In genomic region chr1:61125263-61125662, GRCh38 we compare ENCODE assay signal across 1 cellular context.
TF ChIP-seq lines count a peak whose summit lies in the region.

No MANE protein-coding gene starts in this region.

TF ChIP-seq in GM23338, 12 proteins besides CTCF, POLR2A, EP300 and RAD21 (continued from another document):
- TF ChIP-seq, protein P1, sequence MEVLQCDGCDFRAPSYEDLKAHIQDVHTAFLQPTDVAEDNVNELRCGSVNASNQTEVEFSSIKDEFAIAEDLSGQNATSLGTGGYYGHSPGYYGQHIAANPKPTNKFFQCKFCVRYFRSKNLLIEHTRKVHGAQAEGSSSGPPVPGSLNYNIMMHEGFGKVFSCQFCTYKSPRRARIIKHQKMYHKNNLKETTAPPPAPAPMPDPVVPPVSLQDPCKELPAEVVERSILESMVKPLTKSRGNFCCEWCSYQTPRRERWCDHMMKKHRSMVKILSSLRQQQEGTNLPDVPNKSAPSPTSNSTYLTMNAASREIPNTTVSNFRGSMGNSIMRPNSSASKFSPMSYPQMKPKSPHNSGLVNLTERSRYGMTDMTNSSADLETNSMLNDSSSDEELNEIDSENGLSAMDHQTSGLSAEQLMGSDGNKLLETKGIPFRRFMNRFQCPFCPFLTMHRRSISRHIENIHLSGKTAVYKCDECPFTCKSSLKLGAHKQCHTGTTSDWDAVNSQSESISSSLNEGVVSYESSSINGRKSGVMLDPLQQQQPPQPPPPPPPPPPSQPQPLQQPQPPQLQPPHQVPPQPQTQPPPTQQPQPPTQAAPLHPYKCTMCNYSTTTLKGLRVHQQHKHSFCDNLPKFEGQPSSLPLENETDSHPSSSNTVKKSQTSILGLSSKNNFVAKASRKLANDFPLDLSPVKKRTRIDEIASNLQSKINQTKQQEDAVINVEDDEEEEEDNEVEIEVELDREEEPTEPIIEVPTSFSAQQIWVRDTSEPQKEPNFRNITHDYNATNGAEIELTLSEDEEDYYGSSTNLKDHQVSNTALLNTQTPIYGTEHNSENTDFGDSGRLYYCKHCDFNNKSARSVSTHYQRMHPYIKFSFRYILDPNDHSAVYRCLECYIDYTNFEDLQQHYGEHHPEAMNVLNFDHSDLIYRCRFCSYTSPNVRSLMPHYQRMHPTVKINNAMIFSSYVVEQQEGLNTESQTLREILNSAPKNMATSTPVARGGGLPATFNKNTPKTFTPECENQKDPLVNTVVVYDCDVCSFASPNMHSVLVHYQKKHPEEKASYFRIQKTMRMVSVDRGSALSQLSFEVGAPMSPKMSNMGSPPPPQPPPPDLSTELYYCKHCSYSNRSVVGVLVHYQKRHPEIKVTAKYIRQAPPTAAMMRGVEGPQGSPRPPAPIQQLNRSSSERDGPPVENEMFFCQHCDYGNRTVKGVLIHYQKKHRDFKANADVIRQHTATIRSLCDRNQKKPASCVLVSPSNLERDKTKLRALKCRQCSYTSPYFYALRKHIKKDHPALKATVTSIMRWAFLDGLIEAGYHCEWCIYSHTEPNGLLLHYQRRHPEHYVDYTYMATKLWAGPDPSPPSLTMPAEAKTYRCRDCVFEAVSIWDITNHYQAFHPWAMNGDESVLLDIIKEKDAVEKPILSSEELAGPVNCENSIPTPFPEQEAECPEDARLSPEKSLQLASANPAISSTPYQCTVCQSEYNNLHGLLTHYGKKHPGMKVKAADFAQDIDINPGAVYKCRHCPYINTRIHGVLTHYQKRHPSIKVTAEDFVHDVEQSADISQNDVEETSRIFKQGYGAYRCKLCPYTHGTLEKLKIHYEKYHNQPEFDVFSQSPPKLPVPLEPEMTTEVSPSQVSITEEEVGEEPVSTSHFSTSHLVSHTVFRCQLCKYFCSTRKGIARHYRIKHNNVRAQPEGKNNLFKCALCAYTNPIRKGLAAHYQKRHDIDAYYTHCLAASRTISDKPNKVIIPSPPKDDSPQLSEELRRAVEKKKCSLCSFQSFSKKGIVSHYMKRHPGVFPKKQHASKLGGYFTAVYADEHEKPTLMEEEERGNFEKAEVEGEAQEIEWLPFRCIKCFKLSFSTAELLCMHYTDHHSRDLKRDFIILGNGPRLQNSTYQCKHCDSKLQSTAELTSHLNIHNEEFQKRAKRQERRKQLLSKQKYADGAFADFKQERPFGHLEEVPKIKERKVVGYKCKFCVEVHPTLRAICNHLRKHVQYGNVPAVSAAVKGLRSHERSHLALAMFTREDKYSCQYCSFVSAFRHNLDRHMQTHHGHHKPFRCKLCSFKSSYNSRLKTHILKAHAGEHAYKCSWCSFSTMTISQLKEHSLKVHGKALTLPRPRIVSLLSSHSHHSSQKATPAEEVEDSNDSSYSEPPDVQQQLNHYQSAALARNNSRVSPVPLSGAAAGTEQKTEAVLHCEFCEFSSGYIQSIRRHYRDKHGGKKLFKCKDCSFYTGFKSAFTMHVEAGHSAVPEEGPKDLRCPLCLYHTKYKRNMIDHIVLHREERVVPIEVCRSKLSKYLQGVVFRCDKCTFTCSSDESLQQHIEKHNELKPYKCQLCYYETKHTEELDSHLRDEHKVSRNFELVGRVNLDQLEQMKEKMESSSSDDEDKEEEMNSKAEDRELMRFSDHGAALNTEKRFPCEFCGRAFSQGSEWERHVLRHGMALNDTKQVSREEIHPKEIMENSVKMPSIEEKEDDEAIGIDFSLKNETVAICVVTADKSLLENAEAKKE (CRISPR knock-in tag; IDR thresholded peaks at IDR 0.05) = no peak
- no peak for TF ChIP-seq EZH2phosphoT487 (IDR thresholded peaks at IDR 0.05; ENCODE audit: unreplicated experiment)
